Comparison of ENCODE assay signal across 1 cellular context in genomic region chrX:10518073-10518472, GRCh38.
TF ChIP-seq lines count a peak whose summit lies in the region.

No MANE protein-coding gene starts in this region.

TF ChIP-seq in GM23338, 12 proteins besides CTCF, POLR2A, EP300 and RAD21:
- TF ChIP-seq ZNF462 (CRISPR knock-in tag; IDR thresholded peaks at IDR 0.05) (no peak), ZNF114 (CRISPR knock-in tag; IDR thresholded peaks at IDR 0.05) (no peak)
